ENCODE assay signal across 8 cellular contexts in genomic region chr1:172662464-172663109, GRCh38. TPM values are rescaled to one million over a fixed set of nuclear protein-coding genes. Genes with fewer than 3 reads are reported as not detected.
A peak's percentile ranks its signal among the peaks of the same experiment; 100 is the strongest.
DNase-seq lines count a peak whose midpoint lies in the region; ATAC-seq, FAIRE-seq and TF ChIP-seq lines count a peak whose summit lies in the region.

No MANE protein-coding gene starts in this region.

- peak overlapping the region; percentile 87 for H2AFZ ChIP-seq in K562 (ENCODE audit: low read depth, low read length)

- H3K4me2 ChIP-seq in K562 (ENCODE audit: insufficient read depth, low read length) = peak overlapping the region; percentile 77

- ATAC-seq in HG03469 (IDR thresholded peaks at IDR 0.05; ENCODE audit: unreplicated experiment) = peak; percentile 90
- peak; percentile 82 for ATAC-seq in K562
- no peak for ATAC-seq in GM21786 (IDR thresholded peaks at IDR 0.05; ENCODE audit: unreplicated experiment)

- peak; percentile 51 for DNase-seq in A172 (ENCODE audit: low spot score)
- DNase-seq in GM19238 (ENCODE audit: insufficient read length, low spot score) = peak; percentile 46
- DNase-seq in UCSD-AML1 (lab: John Stamatoyannopoulos, UW; ENCODE audit: unreplicated experiment) = peak; percentile 88
- peak in 3 of 4 experiments; percentile 22 to 65 (median 63) for DNase-seq in K562 (ENCODE audit: extremely low read depth in 1 of 4, low spot score in 3 of 4)
- peak; percentile 18 for DNase-seq in myocyte (ENCODE audit: low read depth)
- peak; percentile 69 for DNase-seq in transverse colon

- H3K27me3 ChIP-seq in K562 (ENCODE audit: control insufficient read depth in 2 of 2, insufficient read depth in 2 of 2, low read length in 2 of 2) (no peaks in the 10 kb centered on the region), transverse colon (no peaks in the 10 kb centered on the region)

- H4K20me1 ChIP-seq in K562 (replicated peaks; ENCODE audit: control insufficient read depth, insufficient read depth, low read length) = no peaks in the 10 kb centered on the region

- peak overlapping the region; percentile 12; the same call in 1 of the 2 replicates for H3K4me3 ChIP-seq in K562
- no peak overlapping the region for H3K4me3 ChIP-seq in transverse colon

- H3K4me1 ChIP-seq in K562 (replicated peaks in 1 of 2; ENCODE audit: control insufficient read depth in 2 of 2, insufficient read depth in 2 of 2, low read length in 2 of 2) (peaks cover 2 to 15% of the 10 kb centered on the region in 2 experiments; a peak in 3 of 5 replicates), transverse colon (no peaks in the 10 kb centered on the region)

- CTCF ChIA-PET in K562 (lab: Yijun Ruan, JAX; ENCODE audit: low intra/inter-chr PET ratio) = no interaction called here

- TF ChIP-seq RAD21 in K562 (CRISPR knock-in tag; conservative IDR thresholded peaks at IDR 0.05 in 1 of 2, IDR thresholded peaks at IDR 0.05 in 1 of 2) = 0 out of 4 replicates have a peak, but pooled peaks of 1 of the 2 experiments have one; percentile 10

- TF ChIP-seq POLR2A in K562 (conservative IDR thresholded peaks at IDR 0.05) (no peak), transverse colon (IDR thresholded peaks at IDR 0.05) (no peak)

- no peaks in the 10 kb centered on the region for H3K36me3 ChIP-seq in K562 (ENCODE audit: control insufficient read depth, insufficient read depth, low read length)
- H3K36me3 ChIP-seq in transverse colon = no peaks in the 10 kb centered on the region

- TF ChIP-seq EP300 in K562 (IDR thresholded peaks at IDR 0.05; ENCODE audit: low read length) (no peak), transverse colon (IDR thresholded peaks at IDR 0.05; ENCODE audit: low read depth) (no peak)

- no peaks in the 10 kb centered on the region for H3K79me2 ChIP-seq in K562 (ENCODE audit: control insufficient read depth, insufficient read depth, low read length)

- FAIRE-seq in K562 (lab: Jason Lieb, UNC) = peak; percentile 87

- TF ChIP-seq CTCF in K562 (IDR thresholded peaks at IDR 0.05 in 2 of 3, conservative IDR thresholded peaks at IDR 0.05 in 1 of 3; ENCODE audit: insufficient read depth in 2 of 3, low read depth in 1 of 3, low read length in 3 of 3) (no peak), transverse colon (IDR thresholded peaks at IDR 0.05) (no peak)

- WGBS in K562 (ENCODE audit: insufficient coverage, low coverage, missing lambda C conversion rate) = 5% methylated on average over 14 of the region's 14 CpGs
- 30 to 34% methylated on average over 2 to 14 of the region's 14 CpGs for WGBS in transverse colon (ENCODE audit: low coverage in 1 of 2), 2 donors

- no peaks in the 10 kb centered on the region for H3K9me1 ChIP-seq in K562 (ENCODE audit: control insufficient read depth, insufficient read depth, low read length)

- H3K9me3 ChIP-seq in K562 (replicated peaks; ENCODE audit: control insufficient read depth, insufficient read depth, low read depth, low read length) = no peaks in the 10 kb centered on the region
- H3K9me3 ChIP-seq in transverse colon = no peaks in the 10 kb centered on the region

- POLR2A ChIA-PET in K562 (lab: Yijun Ruan, JAX) = interaction anchor here (1.0 kb wide), 1 partner anchor 8 kb away, joined by 3 read pairs; no protein-coding TSS in a partner anchor

- H3K27ac ChIP-seq in K562 (ENCODE audit: extremely low read depth, low read depth, low read length) (no peak overlapping the region; the same call in 2 of the 3 replicates), transverse colon (peak overlapping the region in 1 of 4 donors; percentile 9)

- peak overlapping the region; percentile 12 to 47; a peak in 2 of 4 replicates for H3K9ac ChIP-seq in K562 (ENCODE audit: insufficient read depth in 1 of 2, low read depth in 2 of 2, low read length in 2 of 2)

- in situ Hi-C loops in K562 (cut with MboI) (no loop called here), transverse colon (cut with MboI; ENCODE audit: low pct_ligation_motif_present in 1 of 4, low pct_unique_long_range_greater_than_20kb in 1 of 4, low sequenced_read_pairs in 3 of 4) (no loop called here)

- intact Hi-C loops in K562 (cut with micrococcal nuclease) (loop anchor here (2.0 kb wide), 1 partner anchor 56 kb away; no protein-coding TSS in a partner anchor), transverse colon (cut with DNase I; ENCODE audit: low total_unique reads) (no loop called here)

- no TSS peak for BruUV-seq in K562 (replicated peaks; lab: Mats Ljungman, UMichigan)

TF ChIP-seq in K562, 482 proteins besides CTCF, POLR2A, EP300 and RAD21 (continues in another document):
- TF ChIP-seq ZNF134 (CRISPR knock-in tag; conservative IDR thresholded peaks at IDR 0.05) (no peak), CREM (IDR thresholded peaks at IDR 0.05; ENCODE audit: low read depth) (0 out of 2 replicates have a peak, but pooled peaks have one; percentile 9), MTA1 (IDR thresholded peaks at IDR 0.05; ENCODE audit: borderline replicate concordance) (no peak)
- TF ChIP-seq, protein P1, sequence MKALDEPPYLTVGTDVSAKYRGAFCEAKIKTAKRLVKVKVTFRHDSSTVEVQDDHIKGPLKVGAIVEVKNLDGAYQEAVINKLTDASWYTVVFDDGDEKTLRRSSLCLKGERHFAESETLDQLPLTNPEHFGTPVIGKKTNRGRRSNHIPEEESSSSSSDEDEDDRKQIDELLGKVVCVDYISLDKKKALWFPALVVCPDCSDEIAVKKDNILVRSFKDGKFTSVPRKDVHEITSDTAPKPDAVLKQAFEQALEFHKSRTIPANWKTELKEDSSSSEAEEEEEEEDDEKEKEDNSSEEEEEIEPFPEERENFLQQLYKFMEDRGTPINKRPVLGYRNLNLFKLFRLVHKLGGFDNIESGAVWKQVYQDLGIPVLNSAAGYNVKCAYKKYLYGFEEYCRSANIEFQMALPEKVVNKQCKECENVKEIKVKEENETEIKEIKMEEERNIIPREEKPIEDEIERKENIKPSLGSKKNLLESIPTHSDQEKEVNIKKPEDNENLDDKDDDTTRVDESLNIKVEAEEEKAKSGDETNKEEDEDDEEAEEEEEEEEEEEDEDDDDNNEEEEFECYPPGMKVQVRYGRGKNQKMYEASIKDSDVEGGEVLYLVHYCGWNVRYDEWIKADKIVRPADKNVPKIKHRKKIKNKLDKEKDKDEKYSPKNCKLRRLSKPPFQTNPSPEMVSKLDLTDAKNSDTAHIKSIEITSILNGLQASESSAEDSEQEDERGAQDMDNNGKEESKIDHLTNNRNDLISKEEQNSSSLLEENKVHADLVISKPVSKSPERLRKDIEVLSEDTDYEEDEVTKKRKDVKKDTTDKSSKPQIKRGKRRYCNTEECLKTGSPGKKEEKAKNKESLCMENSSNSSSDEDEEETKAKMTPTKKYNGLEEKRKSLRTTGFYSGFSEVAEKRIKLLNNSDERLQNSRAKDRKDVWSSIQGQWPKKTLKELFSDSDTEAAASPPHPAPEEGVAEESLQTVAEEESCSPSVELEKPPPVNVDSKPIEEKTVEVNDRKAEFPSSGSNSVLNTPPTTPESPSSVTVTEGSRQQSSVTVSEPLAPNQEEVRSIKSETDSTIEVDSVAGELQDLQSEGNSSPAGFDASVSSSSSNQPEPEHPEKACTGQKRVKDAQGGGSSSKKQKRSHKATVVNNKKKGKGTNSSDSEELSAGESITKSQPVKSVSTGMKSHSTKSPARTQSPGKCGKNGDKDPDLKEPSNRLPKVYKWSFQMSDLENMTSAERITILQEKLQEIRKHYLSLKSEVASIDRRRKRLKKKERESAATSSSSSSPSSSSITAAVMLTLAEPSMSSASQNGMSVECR (CRISPR knock-in tag; IDR thresholded peaks at IDR 0.05) = no peak

RNA-seq across cellular contexts. Expression of gene FASLG, which starts 3.7 kb away (rescaled TPM):
- not detected in 2 replicates for total RNA-seq in A172 (2014; rRNA removed; shearing (Covaris generic))
- total RNA-seq in K562 (2011; cell fraction: chromatin; rRNA removed; ENCODE audit: low replicate concordance) = not detected in 2 replicates
- total RNA-seq in K562 (2011; cell fraction: nucleolus; rRNA removed) = not detected in 2 replicates
- total RNA-seq in K562 (2011; cell fraction: nucleoplasm; rRNA removed) = not detected in 2 replicates
- total RNA-seq in K562 (2014; rRNA removed) = not detected in 2 replicates
- total RNA-seq in K562 (2014; rRNA removed; fragmentation: Illumina TruSeq; extraction: Trizol) = not detected in 2 replicates
- total RNA-seq in K562 (2015; rRNA removed; fragmentation: Illumina TruSeq; extraction: Trizol) = not detected in 2 replicates
- not detected in 2 replicates for total RNA-seq in K562 (2021)
- 0.05 TPM in 1 of 2 replicates, not detected in the other for polyA plus RNA-seq in K562 (2011; rRNA removed)
- not detected in 2 replicates for polyA plus RNA-seq in K562 (2011; cell fraction: cytosol; rRNA removed)
- not detected in 2 replicates for polyA plus RNA-seq in K562 (2011; cell fraction: nucleus; rRNA removed)
- polyA plus RNA-seq in K562 (2012) = 0.04 TPM in 1 of 2 replicates, not detected in the other
- polyA plus RNA-seq in K562 (2014; fragmentation: Illumina TruSeq; extraction: Trizol) = not detected in 2 replicates
- polyA plus RNA-seq in K562 (2014; fragmentation: Nextera tagmentation; extraction: Ambion mirVana) = not detected
- polyA plus RNA-seq in K562 (2014; rRNA removed) = not detected in 2 replicates
- not detected in 2 replicates for polyA minus RNA-seq in K562 (2011; rRNA and poly(A)+ RNA removed)
- not detected in 2 replicates for polyA minus RNA-seq in K562 (2011; cell fraction: cytosol; rRNA and poly(A)+ RNA removed)
- not detected in 2 replicates for polyA minus RNA-seq in K562 (2011; cell fraction: nucleus; rRNA and poly(A)+ RNA removed)
- not detected in 2 replicates for total RNA-seq in myocyte
- not detected for polyA plus RNA-seq in myocyte (2012)
- total RNA-seq in transverse colon = 1 to 10 TPM in 1 of 4 donors, under 1 TPM in 1, not detected in 2; 0.68 to 2.2 TPM

Comparison
In these comparisons a context has a peak if more than half of its experiments do, and no peak if none do; other contexts are left out.
1. DNase-seq: peak in every context shown above with its lines; median percentile 88 in UCSD-AML1; 69 in transverse colon; 63 in K562; 51 in A172; 46 in GM19238; 18 in myocyte.